8 cellular contexts compared by ENCODE assay signal in the genomic region with DNA sequence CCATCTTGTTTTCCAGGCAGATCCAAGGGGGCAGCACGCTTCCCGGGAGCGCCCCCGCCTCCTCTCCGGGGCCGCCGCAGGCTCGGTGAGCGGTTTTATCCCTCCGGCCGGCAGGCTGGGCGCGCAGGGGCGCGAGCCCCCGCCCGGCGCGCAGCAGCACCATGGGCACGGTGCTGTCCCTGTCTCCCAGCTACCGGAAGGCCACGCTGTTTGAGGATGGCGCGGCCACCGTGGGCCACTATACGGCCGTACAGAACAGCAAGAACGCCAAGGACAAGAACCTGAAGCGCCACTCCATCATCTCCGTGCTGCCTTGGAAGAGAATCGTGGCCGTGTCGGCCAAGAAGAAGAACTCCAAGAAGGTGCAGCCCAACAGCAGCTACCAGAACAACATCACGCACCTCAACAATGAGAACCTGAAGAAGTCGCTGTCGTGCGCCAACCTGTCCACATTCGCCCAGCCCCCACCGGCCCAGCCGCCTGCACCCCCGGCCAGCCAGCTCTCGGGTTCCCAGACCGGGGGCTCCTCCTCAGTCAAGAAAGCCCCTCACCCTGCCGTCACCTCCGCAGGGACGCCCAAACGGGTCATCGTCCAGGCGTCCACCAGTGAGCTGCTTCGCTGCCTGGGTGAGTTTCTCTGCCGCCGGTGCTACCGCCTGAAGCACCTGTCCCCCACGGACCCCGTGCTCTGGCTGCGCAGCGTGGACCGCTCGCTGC.
DNase-seq lines count a peak whose midpoint lies in the region.

No MANE protein-coding gene starts in this region.

- DNase-seq in NCI-H1092 treated with DMSO at 0.1 percent for 48 hours (lab: John Stamatoyannopoulos, UW) (peak; percentile 57), NCI-H1092 (lab: John Stamatoyannopoulos, UW) (no peak), HuH-7.5 (ENCODE audit: low spot score) (peak; percentile 59), SKM-1 (lab: John Stamatoyannopoulos, UW; ENCODE audit: unreplicated experiment) (no peak), GM19240 (ENCODE audit: insufficient read length, low spot score) (no peak)
- peak; percentile 57 for DNase-seq in activated naive CD4-positive, alpha-beta T cell treated with anti-CD3 and anti-CD28 coated beads, Interleukin-2, amount 10 ng/mL, durations not matched to agents 7 days and 5 days

- peaks cover 61% of the 10 kb centered on the region for H3K4me1 Mint-ChIP-seq in activated naive CD4-positive, alpha-beta T cell treated with anti-CD3 and anti-CD28 coated beads, Interleukin-2, amount 10 ng/mL, durations not matched to agents 7 days and 5 days

- H3K27ac Mint-ChIP-seq in activated naive CD4-positive, alpha-beta T cell treated with anti-CD3 and anti-CD28 coated beads, Interleukin-2, amount 10 ng/mL, durations not matched to agents 7 days and 5 days = peak overlapping the region; percentile 76

- peak overlapping the region; percentile 69 for H3K4me3 ChIP-seq in iPS-11a (ENCODE audit: low read depth, low read length)
- peak overlapping the region; percentile 39 to 67 (median 54) for H3K4me3 ChIP-seq in skin epidermis

- peaks cover 37% of the 10 kb centered on the region for H3K36me3 Mint-ChIP-seq in activated naive CD4-positive, alpha-beta T cell treated with anti-CD3 and anti-CD28 coated beads, Interleukin-2, amount 10 ng/mL, durations not matched to agents 7 days and 5 days

- CTCF ChIA-PET in activated naive CD4-positive, alpha-beta T cell treated with anti-CD3 and anti-CD28 coated beads, Interleukin-2, amount 10 ng/mL, durations not matched to agents 7 days and 5 days (lab: Charles Lee) = interaction anchor here (0.9 to 4.7 kb wide), 6 partner anchors 25 to 121 kb away, joined by 3 to 23 read pairs (median 6); a partner anchor contains a TSS

- H3K9me3 Mint-ChIP-seq in activated naive CD4-positive, alpha-beta T cell treated with anti-CD3 and anti-CD28 coated beads, Interleukin-2, amount 10 ng/mL, durations not matched to agents 7 days and 5 days = no peaks in the 10 kb centered on the region

- H3K4me3 Mint-ChIP-seq in activated naive CD4-positive, alpha-beta T cell treated with anti-CD3 and anti-CD28 coated beads, Interleukin-2, amount 10 ng/mL, durations not matched to agents 7 days and 5 days = peak overlapping the region; percentile 80

- peaks cover 7% of the 10 kb centered on the region for H3K27me3 Mint-ChIP-seq in activated naive CD4-positive, alpha-beta T cell treated with anti-CD3 and anti-CD28 coated beads, Interleukin-2, amount 10 ng/mL, durations not matched to agents 7 days and 5 days

- H3K27ac ChIP-seq in skin epidermis = peak overlapping the region in 13 of 21 experiments; percentile 35 to 83 (median 68)

Comparison
In these comparisons a context has a peak if more than half of its experiments do, and no peak if none do; other contexts are left out.
1. DNase-seq: peak in NCI-H1092 treated with DMSO at 0.1 percent for 48 hours (single experiment), HuH-7.5 (single experiment) and activated naive CD4-positive, alpha-beta T cell treated with anti-CD3 and anti-CD28 coated beads, Interleukin-2, amount 10 ng/mL, durations not matched to agents 7 days and 5 days (single experiment); none in NCI-H1092 (single experiment), SKM-1 (single experiment) and GM19240 (single experiment).